ENCODE assay signal across 24 cellular contexts in the genomic region with DNA sequence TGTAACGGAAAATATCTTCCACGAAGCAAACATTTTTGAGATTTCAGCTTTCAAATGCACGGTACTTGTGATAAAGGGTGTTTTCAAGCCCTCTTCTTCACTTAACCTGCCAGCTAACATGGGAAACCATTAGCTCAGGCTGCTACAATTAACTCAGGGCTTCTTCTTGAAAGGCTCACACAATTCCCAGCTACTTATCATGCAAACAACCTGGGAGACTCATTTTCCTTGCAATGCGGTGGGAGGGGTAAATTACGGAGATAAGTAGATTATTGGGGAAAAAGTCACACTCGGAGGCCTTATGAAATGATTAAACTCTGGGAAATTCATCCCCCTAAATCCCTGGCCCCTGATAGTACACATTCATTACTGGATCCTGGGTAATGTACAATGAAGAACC.
DNase-seq lines count a peak whose midpoint lies in the region; ATAC-seq, FAIRE-seq and TF ChIP-seq lines count a peak whose summit lies in the region.
"Had no signal": no experiment of that assay in that cellular context is flagged by ENCODE, and none has a peak within 500 bp of the region (broad histone marks: within the 10 kb centered on the region; RNA-seq: fewer than 3 reads in every experiment).

No MANE protein-coding gene starts in this region.

- POLR2A ChIA-PET in H1 (lab: Charles Lee; ENCODE audit: partially characterized antibody) (interaction anchor here (0.8 kb wide), 1 partner anchor 93 kb away, joined by 3 read pairs; no protein-coding TSS in a partner anchor), MCF 10A (lab: Yijun Ruan, JAX) (interaction anchor here (0.6 kb wide), 1 partner anchor 233 kb away, joined by 3 read pairs; no protein-coding TSS in a partner anchor)

- H3K18ac ChIP-seq in H1 (ENCODE audit: extremely low read depth, low read length): no peak overlapping the region

- H3K4me2 ChIP-seq in H1 (ENCODE audit: insufficient read depth in 1 of 2, low read depth in 2 of 2, low read length in 2 of 2): peak overlapping the region; percentile 4 to 48; a peak in 2 of 4 replicates
- H3K4me2 ChIP-seq: SK-N-SH had no signal

- no peak overlapping the region for H2AFZ ChIP-seq in H1 (ENCODE audit: low read length)

- WGBS in H1 (ENCODE audit: extremely low coverage in 1 of 2, insufficient coverage in 1 of 2, insufficient read length in 1 of 2, insufficient replicate concordance in 2 of 2, low coverage in 1 of 2, low lambda C conversion rate in 2 of 2, missing lambda C conversion rate in 1 of 2), 2 experiments: 17% methylated on average over 6 of the region's 6 CpGs; no CpG with 5 or more reads in 1 of the 2 experiments

- no peak for ATAC-seq in HG03439 (IDR thresholded peaks at IDR 0.05; ENCODE audit: unreplicated experiment)
- ATAC-seq: PC-3 had no signal

- H3K23ac ChIP-seq in H1 (ENCODE audit: insufficient read length): no peak overlapping the region

- peaks cover 11% of the 10 kb centered on the region for H3K4me1 ChIP-seq in cardiac muscle cell (ENCODE audit: low read depth)
- H3K4me1 ChIP-seq in left ventricle myocardium inferior: no peaks in the 10 kb centered on the region
- H3K4me1 ChIP-seq in H1 (replicated peaks in 1 of 4; ENCODE audit: control insufficient read depth in 3 of 4, insufficient read depth in 4 of 4, low read length in 3 of 4): peaks cover 4 to 10% (median 5%) of the 10 kb centered on the region in 4 experiments; a peak in 5 of 7 replicates

- peak; percentile 94 for FAIRE-seq in H1 (lab: Jason Lieb, UNC)
- FAIRE-seq: GM12891, GM19239 had no signal

- peak overlapping the region; percentile 2 for H3K4me3 Mint-ChIP-seq in mesothelial cell of epicardium
- no peak overlapping the region for H3K4me3 Mint-ChIP-seq in MCF 10A (ENCODE audit: unreplicated experiment)
- no peak overlapping the region for H3K4me3 Mint-ChIP-seq in activated T-helper 2 cell treated with anti-CD3 and anti-CD28 coated beads, Interferon-gamma antibody, Interleukin-2, Interleukin-4, amounts not matched to agents 10 μg/mL and 5 μg/mL and 100 μg/mL, durations not matched to agents 14 hours and 24 hours and 36 hours (ENCODE audit: low read depth)
- H3K4me3 Mint-ChIP-seq: B cell had no signal

- no peak overlapping the region for H2BK20ac ChIP-seq in H1 (ENCODE audit: low read length)

- no TSS peak for BruUV-seq in MCF 10A (replicated peaks; lab: Mats Ljungman, UMichigan)

- H2BK5ac ChIP-seq in H1 (ENCODE audit: low read depth, low read length): no peak overlapping the region; the same call in 1 of the 2 replicates

- H3K14ac ChIP-seq in H1 (ENCODE audit: insufficient read length): no peak overlapping the region

- H3K4me1 Mint-ChIP-seq in mesothelial cell of epicardium: peaks cover 31% of the 10 kb centered on the region
- no peaks in the 10 kb centered on the region for H3K4me1 Mint-ChIP-seq in MCF 10A (ENCODE audit: insufficient read depth, unreplicated experiment)
- H3K4me1 Mint-ChIP-seq in activated T-helper 2 cell treated with anti-CD3 and anti-CD28 coated beads, Interferon-gamma antibody, Interleukin-2, Interleukin-4, amounts not matched to agents 10 μg/mL and 5 μg/mL and 100 μg/mL, durations not matched to agents 14 hours and 24 hours and 36 hours (ENCODE audit: low read depth): no peaks in the 10 kb centered on the region
- H3K4me1 Mint-ChIP-seq: B cell had no signal

- H3K56ac ChIP-seq in H1 (replicated peaks; ENCODE audit: insufficient read length, low read depth, low read length): no peak overlapping the region

- no peaks in the 10 kb centered on the region for H3K79me2 ChIP-seq in H1 (ENCODE audit: control insufficient read depth in 1 of 2, insufficient read depth in 2 of 2, low read length in 2 of 2)

- H4K20me1 ChIP-seq in H1 (replicated peaks in 1 of 2; ENCODE audit: control insufficient read depth in 1 of 2, insufficient read depth in 2 of 2, low read length in 2 of 2): no peaks in the 10 kb centered on the region

- no peaks in the 10 kb centered on the region for H3K9me3 Mint-ChIP-seq in mesothelial cell of epicardium
- no peaks in the 10 kb centered on the region for H3K9me3 Mint-ChIP-seq in MCF 10A (ENCODE audit: unreplicated experiment)
- no peaks in the 10 kb centered on the region for H3K9me3 Mint-ChIP-seq in activated T-helper 2 cell treated with anti-CD3 and anti-CD28 coated beads, Interferon-gamma antibody, Interleukin-2, Interleukin-4, amounts not matched to agents 10 μg/mL and 5 μg/mL and 100 μg/mL, durations not matched to agents 14 hours and 24 hours and 36 hours

- H3K36me3 ChIP-seq in cardiac muscle cell (no peaks in the 10 kb centered on the region), left ventricle myocardium inferior (no peaks in the 10 kb centered on the region), H1 (ENCODE audit: control insufficient read depth in 2 of 4, insufficient read depth in 4 of 4, low read length in 3 of 4) (no peaks in the 10 kb centered on the region)

- H3K4ac ChIP-seq in H1 (replicated peaks; ENCODE audit: insufficient read length, low read depth, low read length): no peak overlapping the region

- H2BK12ac ChIP-seq in H1 (ENCODE audit: low read depth, low read length): no peak overlapping the region; the same call in 1 of the 2 replicates

- DNase-seq in cardiac muscle cell (ENCODE audit: low read depth in 1 of 2, low spot score in 1 of 2): peak; percentile 8 to 30
- DNase-seq in left ventricle myocardium inferior: no peak
- DNase-seq in H1 (ENCODE audit: low read depth in 1 of 2, low spot score in 2 of 2): no peak
- DNase-seq in mesothelial cell of epicardium (ENCODE audit: low spot score in 2 of 2, unreplicated experiment in 2 of 2): no peak
- DNase-seq in NCI-H510A (lab: John Stamatoyannopoulos, UW): no peak
- no peak for DNase-seq in MCF 10A (ENCODE audit: unreplicated experiment)
- no peak for DNase-seq in activated T-helper 2 cell treated with anti-CD3 and anti-CD28 coated beads, Interferon-gamma antibody, Interleukin-2, Interleukin-4, amounts not matched to agents 10 μg/mL and 5 μg/mL and 100 μg/mL, durations not matched to agents 14 hours and 24 hours and 36 hours (ENCODE audit: low spot score)
- DNase-seq: COR-L47, GOT3, Kasumi-1, MM.1S, NCI-H1092, NCI-H146, NCI-H2081, NCI-H510A treated with DMSO at 0.1 percent for 48 hours, NCI-H774, PC-3, RPMI8226, SHP77 treated with DMSO at 0.1 percent for 48 hours, SK-N-SH had no signal

- TF ChIP-seq EP300 in H1 (IDR thresholded peaks at IDR 0.05; ENCODE audit: borderline replicate concordance in 1 of 2, low read depth in 2 of 2, low read length in 2 of 2): no peak

- intact Hi-C loops in left ventricle myocardium inferior (cut with micrococcal nuclease) (no loop called here), MCF 10A (cut with micrococcal nuclease) (no loop called here)
- intact Hi-C loops in activated T-helper 2 cell treated with anti-CD3 and anti-CD28 coated beads, Interferon-gamma antibody, Interleukin-2, Interleukin-4, amounts not matched to agents 10 μg/mL and 5 μg/mL and 100 μg/mL, durations not matched to agents 14 hours and 24 hours and 36 hours (cut with micrococcal nuclease): no loop called here

- no peak overlapping the region for H3K9ac ChIP-seq in H1 (replicated peaks in 1 of 4; ENCODE audit: extremely low read depth in 1 of 4, low read depth in 3 of 4, low read length in 3 of 4)
- H3K9ac ChIP-seq: SK-N-SH had no signal

- no peak overlapping the region for H3K27ac ChIP-seq in cardiac muscle cell
- no peak overlapping the region for H3K27ac ChIP-seq in left ventricle myocardium inferior (replicated peaks)
- H3K27ac ChIP-seq in H1 (ENCODE audit: low read depth, low read length): no peak overlapping the region

- H3K79me1 ChIP-seq in H1 (ENCODE audit: low read depth, low read length): no peaks in the 10 kb centered on the region

- no peak for TF ChIP-seq RAD21 in H1 (IDR thresholded peaks at IDR 0.05 in 1 of 2, conservative IDR thresholded peaks at IDR 0.05 in 1 of 2; ENCODE audit: low read depth in 2 of 2, low read length in 2 of 2)

- H3K9me3 ChIP-seq in cardiac muscle cell (ENCODE audit: low read depth): no peaks in the 10 kb centered on the region
- no peaks in the 10 kb centered on the region for H3K9me3 ChIP-seq in left ventricle myocardium inferior (replicated peaks)
- no peaks in the 10 kb centered on the region for H3K9me3 ChIP-seq in H1 (ENCODE audit: insufficient read depth in 2 of 2, low read depth in 1 of 2, low read length in 1 of 2)
- H3K9me3 ChIP-seq: SK-N-SH had no signal

- no peak overlapping the region for H2AK5ac ChIP-seq in H1 (ENCODE audit: low read depth, low read length)

- no peak overlapping the region for H4K91ac ChIP-seq in H1 (replicated peaks; ENCODE audit: insufficient read length, low read length)

- H3K4me3 ChIP-seq in cardiac muscle cell (no peak overlapping the region), left ventricle myocardium inferior (no peak overlapping the region), H1 (ENCODE audit: extremely low read depth in 1 of 4, insufficient read depth in 2 of 4, low read depth in 3 of 4, low read length in 4 of 4) (peak overlapping the region in 1 of 4 experiments; percentile 17; a peak in 1 of 8 replicates)

- H3K36me3 Mint-ChIP-seq in mesothelial cell of epicardium (no peaks in the 10 kb centered on the region), MCF 10A (ENCODE audit: insufficient read depth, unreplicated experiment) (no peaks in the 10 kb centered on the region)
- H3K36me3 Mint-ChIP-seq in activated T-helper 2 cell treated with anti-CD3 and anti-CD28 coated beads, Interferon-gamma antibody, Interleukin-2, Interleukin-4, amounts not matched to agents 10 μg/mL and 5 μg/mL and 100 μg/mL, durations not matched to agents 14 hours and 24 hours and 36 hours (ENCODE audit: low read depth): no peaks in the 10 kb centered on the region

- no peaks in the 10 kb centered on the region for H3K27me3 ChIP-seq in cardiac muscle cell
- no peaks in the 10 kb centered on the region for H3K27me3 ChIP-seq in left ventricle myocardium inferior (ENCODE audit: low read depth)
- H3K27me3 ChIP-seq in H1 (replicated peaks in 1 of 4; ENCODE audit: control insufficient read depth in 3 of 4, extremely low read depth in 1 of 4, insufficient read depth in 3 of 4, low read length in 3 of 4): no peaks in the 10 kb centered on the region

- CTCF ChIA-PET in H1 (lab: Charles Lee; ENCODE audit: partially characterized antibody): interaction anchor here (1.0 to 2.3 kb wide), 4 partner anchors 13 to 194 kb away, joined by 3 to 10 read pairs (median 4); no protein-coding TSS in a partner anchor
- CTCF ChIA-PET in MCF 10A (lab: Yijun Ruan, JAX): interaction anchor here (0.8 kb wide), 1 partner anchor 11 kb away, joined by 3 read pairs; no protein-coding TSS in a partner anchor

- H2BK120ac ChIP-seq in H1 (replicated peaks; ENCODE audit: low read depth, low read length): no peak overlapping the region

- TF ChIP-seq CTCF in cardiac muscle cell (IDR thresholded peaks at IDR 0.05; ENCODE audit: low read depth, low read length) (no peak), left ventricle myocardium inferior (IDR thresholded peaks at IDR 0.05; ENCODE audit: borderline replicate concordance) (no peak), H1 (IDR thresholded peaks at IDR 0.05; ENCODE audit: control extremely low read depth in 1 of 3, insufficient read depth in 1 of 3, low read depth in 1 of 3, low read length in 3 of 3) (no peak), mesothelial cell of epicardium (IDR thresholded peaks at IDR 0.05; ENCODE audit: unreplicated experiment) (no peak), MCF 10A (IDR thresholded peaks at IDR 0.05; ENCODE audit: unreplicated experiment) (no peak)

- no peak overlapping the region for H4K8ac ChIP-seq in H1 (ENCODE audit: extremely low read depth, insufficient read depth, low read length)

- H4K5ac ChIP-seq in H1 (ENCODE audit: insufficient read length, low read depth, low read length): no peak overlapping the region

- no peaks in the 10 kb centered on the region for H3K23me2 ChIP-seq in H1 (ENCODE audit: low read depth, low read length)

- no peak overlapping the region for H2BK15ac ChIP-seq in H1 (ENCODE audit: low read length)

- H3K27me3 Mint-ChIP-seq in mesothelial cell of epicardium (ENCODE audit: low read depth) (no peaks in the 10 kb centered on the region), MCF 10A (ENCODE audit: insufficient read depth, unreplicated experiment) (no peaks in the 10 kb centered on the region)
- H3K27me3 Mint-ChIP-seq in activated T-helper 2 cell treated with anti-CD3 and anti-CD28 coated beads, Interferon-gamma antibody, Interleukin-2, Interleukin-4, amounts not matched to agents 10 μg/mL and 5 μg/mL and 100 μg/mL, durations not matched to agents 14 hours and 24 hours and 36 hours (ENCODE audit: low read depth): no peaks in the 10 kb centered on the region
- H3K27me3 Mint-ChIP-seq: B cell had no signal

- no peak for TF ChIP-seq POLR2A in H1 (IDR thresholded peaks at IDR 0.05; ENCODE audit: control extremely low read depth in 1 of 2, low read depth in 2 of 2, low read length in 2 of 2)

- H3K27ac Mint-ChIP-seq in mesothelial cell of epicardium (peak overlapping the region; percentile 28), MCF 10A (ENCODE audit: low read depth, unreplicated experiment) (no peak overlapping the region)
- H3K27ac Mint-ChIP-seq in activated T-helper 2 cell treated with anti-CD3 and anti-CD28 coated beads, Interferon-gamma antibody, Interleukin-2, Interleukin-4, amounts not matched to agents 10 μg/mL and 5 μg/mL and 100 μg/mL, durations not matched to agents 14 hours and 24 hours and 36 hours: no peak overlapping the region
- H3K27ac Mint-ChIP-seq: B cell had no signal

Comparison
In these comparisons a context has a peak if more than half of its experiments do, and no peak if none do; other contexts are left out.
1. DNase-seq: peak in cardiac muscle cell (2 of 2); none in left ventricle myocardium inferior (single experiment), H1 (0 of 2), mesothelial cell of epicardium (0 of 2), NCI-H510A (single experiment), MCF 10A (single experiment) and activated T-helper 2 cell treated with anti-CD3 and anti-CD28 coated beads, Interferon-gamma antibody, Interleukin-2, Interleukin-4, amounts not matched to agents 10 μg/mL and 5 μg/mL and 100 μg/mL, durations not matched to agents 14 hours and 24 hours and 36 hours (single experiment).